In genomic region chr18:44695503-44695902, GRCh38 we compare ENCODE assay signal across 18 cellular contexts. TPM values are rescaled to one million over a fixed set of nuclear protein-coding genes. Genes with fewer than 3 reads are reported as not detected.
DNase-seq lines count a peak whose midpoint lies in the region; ATAC-seq and TF ChIP-seq lines count a peak whose summit lies in the region.
"Had no signal": no experiment of that assay in that cellular context is flagged by ENCODE, and none has a peak within 500 bp of the region (broad histone marks: within the 10 kb centered on the region; RNA-seq: fewer than 3 reads in every experiment).

No MANE protein-coding gene starts in this region.

- no peak for TF ChIP-seq POLR2A in gastrocnemius medialis (IDR thresholded peaks at IDR 0.05)

- peaks cover 64 to 73% of the 10 kb centered on the region in 2 donors for H3K4me1 ChIP-seq in gastrocnemius medialis

- H3K9me3 Mint-ChIP-seq in neural crest cell: no peaks in the 10 kb centered on the region
- no peaks in the 10 kb centered on the region for H3K9me3 Mint-ChIP-seq in endothelial cell (ENCODE audit: unreplicated experiment)
- H3K9me3 Mint-ChIP-seq: CD8-positive, alpha-beta T cell had no signal

- intact Hi-C loops in gastrocnemius medialis (cut with DNase I; ENCODE audit: low total_unique reads): loop anchor here (5.0 kb wide), 2 partner anchors 97 to 627 kb away; no protein-coding TSS in a partner anchor

- in situ Hi-C loops in gastrocnemius medialis (cut with MboI; ENCODE audit: low sequenced_read_pairs in 4 of 4): loop anchor here in 1 of 4 donors (25.0 kb wide), 1 partner anchor 92 kb away; no protein-coding TSS in a partner anchor

- ATAC-seq in left lobe of liver (peak; percentile 20), gastrocnemius medialis (no peak), GM18502 (IDR thresholded peaks at IDR 0.05; ENCODE audit: poor library complexity, unreplicated experiment) (no peak)
- ATAC-seq: CD8-positive, alpha-beta T cell had no signal

- H3K36me3 ChIP-seq in gastrocnemius medialis: no peaks in the 10 kb centered on the region
- H3K36me3 ChIP-seq: BLaER1 treated with 17β-estradiol and CSF1 and Interleukin-3, amounts not matched to agents 10 nM and 100 nM had no signal

- H3K4me1 Mint-ChIP-seq in neural crest cell (peaks cover 61% of the 10 kb centered on the region), endothelial cell (ENCODE audit: unreplicated experiment) (peaks cover 70% of the 10 kb centered on the region)

- no peak overlapping the region for H3K4me3 Mint-ChIP-seq in neural crest cell
- no peak overlapping the region for H3K4me3 Mint-ChIP-seq in endothelial cell (ENCODE audit: unreplicated experiment)
- H3K4me3 Mint-ChIP-seq: CD8-positive, alpha-beta T cell had no signal

- H3K27ac ChIP-seq in VCaP (peak overlapping the region; percentile 71; the same call in 1 of the 2 replicates), gastrocnemius medialis (peak overlapping the region; percentile 71 to 81 (median 80))
- H3K27ac ChIP-seq: BLaER1 treated with 17β-estradiol and CSF1 and Interleukin-3, amounts not matched to agents 10 nM and 100 nM had no signal

- H3K27me3 Mint-ChIP-seq in neural crest cell (ENCODE audit: low read depth) (no peaks in the 10 kb centered on the region), endothelial cell (ENCODE audit: unreplicated experiment) (peaks cover 8% of the 10 kb centered on the region)

- DNase-seq in left lobe of liver (ENCODE audit: low spot score) (no peak), neural crest cell (ENCODE audit: low read depth, low spot score) (no peak), gastrocnemius medialis (no peak), amniotic stem cell (lab: John Stamatoyannopoulos, UW) (no peak), endothelial cell (ENCODE audit: low spot score) (no peak), iPS-NIHi11 (ENCODE audit: low spot score) (no peak)
- DNase-seq: CD8-positive, alpha-beta T cell; DMS79; KG1; MV-4-11; NCI-H1694 treated with DMSO at 0.1 percent for 48 hours; NCI-H2107; NCI-H510A treated with DMSO at 0.1 percent for 48 hours; NCI-H774; SHP77 had no signal

- TF ChIP-seq CTCF in VCaP (conservative IDR thresholded peaks at IDR 0.05): no peak
- TF ChIP-seq CTCF in neural crest cell (conservative IDR thresholded peaks at IDR 0.05): no peak
- TF ChIP-seq CTCF in gastrocnemius medialis (IDR thresholded peaks at IDR 0.05 in 4 of 5, conservative IDR thresholded peaks at IDR 0.05 in 1 of 5): no peak
- no peak for TF ChIP-seq CTCF in endothelial cell (IDR thresholded peaks at IDR 0.05; ENCODE audit: unreplicated experiment)

- H3K27ac Mint-ChIP-seq in neural crest cell (ENCODE audit: unreplicated experiment) (peak overlapping the region; percentile 52), endothelial cell (ENCODE audit: unreplicated experiment) (no peak overlapping the region)
- H3K27ac Mint-ChIP-seq: CD8-positive, alpha-beta T cell had no signal

- H3K9me3 ChIP-seq in gastrocnemius medialis: no peaks in the 10 kb centered on the region
- H3K9me3 ChIP-seq: BLaER1 treated with 17β-estradiol and CSF1 and Interleukin-3, amounts not matched to agents 10 nM and 100 nM had no signal

- H3K4me3 ChIP-seq in gastrocnemius medialis: no peak overlapping the region
- H3K4me3 ChIP-seq: BLaER1 treated with 17β-estradiol and CSF1 and Interleukin-3, amounts not matched to agents 10 nM and 100 nM had no signal

- H3K36me3 Mint-ChIP-seq in neural crest cell (ENCODE audit: low read depth) (peaks cover 14% of the 10 kb centered on the region), endothelial cell (ENCODE audit: low read depth, unreplicated experiment) (peaks cover 27% of the 10 kb centered on the region)
- H3K36me3 Mint-ChIP-seq: CD8-positive, alpha-beta T cell had no signal

- H3K27me3 ChIP-seq in gastrocnemius medialis: no peaks in the 10 kb centered on the region

RNA-seq across cellular contexts. Expression of gene SETBP1, which starts 14.8 kb away (rescaled TPM):
- 17.3 TPM for total RNA-seq in left lobe of liver
- total RNA-seq in neural crest cell: 38.9 and 39.3 TPM in 2 replicates
- total RNA-seq in gastrocnemius medialis: 10 to 100 TPM in 3 of 4 donors, 1 to 10 TPM in 1; 9.2 to 20.0 (median 15.3) TPM
- total RNA-seq in endothelial cell (ENCODE audit: unreplicated experiment): 131 TPM
